ENCODE assay signal across 16 cellular contexts in genomic region chr10:97150616-97151015, GRCh38. TPM values are rescaled to one million over a fixed set of nuclear protein-coding genes. Genes with fewer than 3 reads are reported as not detected.
A peak's percentile ranks its signal among the peaks of the same experiment; 100 is the strongest.
DNase-seq lines count a peak whose midpoint lies in the region; FAIRE-seq and TF ChIP-seq lines count a peak whose summit lies in the region.
"Had no signal": no experiment of that assay in that cellular context is flagged by ENCODE, and none has a peak within 500 bp of the region (broad histone marks: within the 10 kb centered on the region; RNA-seq: fewer than 3 reads in every experiment).

No MANE protein-coding gene starts in this region.

- WGBS in H1 (ENCODE audit: extremely low coverage in 1 of 2, insufficient coverage in 1 of 2, insufficient read length in 1 of 2, insufficient replicate concordance in 2 of 2, low coverage in 1 of 2, low lambda C conversion rate in 2 of 2, missing lambda C conversion rate in 1 of 2), 2 experiments: 78% methylated on average over 8 of the region's 8 CpGs; no CpG with 5 or more reads in 1 of the 2 experiments

- H2BK15ac ChIP-seq in H1 (ENCODE audit: low read length): 0 out of 2 replicates have a peak overlapping the region, but pooled peaks have one; percentile 63

- H3K14ac ChIP-seq in H1 (ENCODE audit: insufficient read length): no peak overlapping the region

- TF ChIP-seq RAD21 in H1 (IDR thresholded peaks at IDR 0.05 in 1 of 2, conservative IDR thresholded peaks at IDR 0.05 in 1 of 2; ENCODE audit: low read depth in 2 of 2, low read length in 2 of 2): no peak

- no peak overlapping the region for H2BK20ac ChIP-seq in H1 (ENCODE audit: low read length)

- H3K23me2 ChIP-seq in H1 (ENCODE audit: low read depth, low read length): no peaks in the 10 kb centered on the region; the same call in 1 of the 2 replicates

- DNase-seq in cardiac muscle cell (ENCODE audit: low read depth in 1 of 2, low spot score in 1 of 2) (no peak), left ventricle myocardium inferior (no peak), H1 (ENCODE audit: low read depth in 1 of 2, low spot score in 2 of 2) (no peak), nephron progenitor cell (no peak), progenitor cell of endocrine pancreas (ENCODE audit: low spot score, unreplicated experiment) (no peak), hepatic stellate cell (ENCODE audit: low spot score) (no peak), T1000 (lab: John Stamatoyannopoulos, UW) (no peak)
- DNase-seq in activated naive CD4-positive, alpha-beta T cell treated with anti-CD3 and anti-CD28 coated beads, Interleukin-2, amount 10 ng/mL, durations not matched to agents 7 days and 5 days: no peak
- DNase-seq: 8988T; AML-193; Calu3; CD4-positive, alpha-beta T cell; DMS 273 treated with DMSO at 0.1 percent for 48 hours; GM23248; H7 had no signal

- TF ChIP-seq EP300 in H1 (IDR thresholded peaks at IDR 0.05; ENCODE audit: borderline replicate concordance in 1 of 2, low read depth in 2 of 2, low read length in 2 of 2): no peak

- H3K36me3 ChIP-seq in cardiac muscle cell (no peaks in the 10 kb centered on the region), left ventricle myocardium inferior (no peaks in the 10 kb centered on the region), H1 (ENCODE audit: control insufficient read depth in 2 of 4, insufficient read depth in 4 of 4, low read length in 3 of 4) (no peaks in the 10 kb centered on the region)
- H3K36me3 ChIP-seq: BLaER1 treated with 17β-estradiol and CSF1 and Interleukin-3, amounts not matched to agents 10 nM and 100 nM had no signal

- H3K4me3 ChIP-seq in cardiac muscle cell (no peak overlapping the region), left ventricle myocardium inferior (no peak overlapping the region), H1 (ENCODE audit: extremely low read depth in 1 of 4, insufficient read depth in 2 of 4, low read depth in 3 of 4, low read length in 4 of 4) (no peak overlapping the region)
- H3K4me3 ChIP-seq: BLaER1 treated with 17β-estradiol and CSF1 and Interleukin-3, amounts not matched to agents 10 nM and 100 nM; GM23248 had no signal

- no peak overlapping the region for H4K5ac ChIP-seq in H1 (ENCODE audit: insufficient read length, low read depth, low read length)

- FAIRE-seq in H1 (lab: Jason Lieb, UNC): no peak

- no peak overlapping the region for H2AK5ac ChIP-seq in H1 (ENCODE audit: low read depth, low read length)

- H3K27me3 ChIP-seq in cardiac muscle cell (peaks cover 15% of the 10 kb centered on the region), left ventricle myocardium inferior (ENCODE audit: low read depth) (peaks cover 63% of the 10 kb centered on the region), H1 (replicated peaks in 1 of 4; ENCODE audit: control insufficient read depth in 3 of 4, extremely low read depth in 1 of 4, insufficient read depth in 3 of 4, low read length in 3 of 4) (no peaks in the 10 kb centered on the region)
- H3K27me3 ChIP-seq: BLaER1 treated with 17β-estradiol and CSF1 and Interleukin-3, amounts not matched to agents 10 nM and 100 nM had no signal

- no peak overlapping the region for H3K4me2 ChIP-seq in H1 (ENCODE audit: insufficient read depth in 1 of 2, low read depth in 2 of 2, low read length in 2 of 2)

- peak overlapping the region; percentile 42 for H3K4me3 Mint-ChIP-seq in nephron progenitor cell
- H3K4me3 Mint-ChIP-seq in progenitor cell of endocrine pancreas (ENCODE audit: low read depth): no peak overlapping the region
- no peak overlapping the region for H3K4me3 Mint-ChIP-seq in activated naive CD4-positive, alpha-beta T cell treated with anti-CD3 and anti-CD28 coated beads, Interleukin-2, amount 10 ng/mL, durations not matched to agents 7 days and 5 days
- H3K4me3 Mint-ChIP-seq: CD4-positive, alpha-beta T cell had no signal

- H4K8ac ChIP-seq in H1 (ENCODE audit: extremely low read depth, insufficient read depth, low read length): no peak overlapping the region

- peaks cover 16% of the 10 kb centered on the region for H3K27me3 Mint-ChIP-seq in nephron progenitor cell (ENCODE audit: low read depth, poor library complexity)
- H3K27me3 Mint-ChIP-seq in progenitor cell of endocrine pancreas: no peaks in the 10 kb centered on the region
- H3K27me3 Mint-ChIP-seq in activated naive CD4-positive, alpha-beta T cell treated with anti-CD3 and anti-CD28 coated beads, Interleukin-2, amount 10 ng/mL, durations not matched to agents 7 days and 5 days: peaks cover 15% of the 10 kb centered on the region
- H3K27me3 Mint-ChIP-seq: CD4-positive, alpha-beta T cell had no signal

- H3K36me3 Mint-ChIP-seq in nephron progenitor cell (ENCODE audit: low read depth) (peaks cover 15% of the 10 kb centered on the region), progenitor cell of endocrine pancreas (ENCODE audit: insufficient read depth) (no peaks in the 10 kb centered on the region)
- no peaks in the 10 kb centered on the region for H3K36me3 Mint-ChIP-seq in activated naive CD4-positive, alpha-beta T cell treated with anti-CD3 and anti-CD28 coated beads, Interleukin-2, amount 10 ng/mL, durations not matched to agents 7 days and 5 days

- H4K20me1 ChIP-seq in H1 (replicated peaks in 1 of 2; ENCODE audit: control insufficient read depth in 1 of 2, insufficient read depth in 2 of 2, low read length in 2 of 2): no peaks in the 10 kb centered on the region
- H4K20me1 ChIP-seq: BLaER1 treated with 17β-estradiol and CSF1 and Interleukin-3, amounts not matched to agents 10 nM and 100 nM had no signal

- TF ChIP-seq POLR2A in H1 (IDR thresholded peaks at IDR 0.05; ENCODE audit: control extremely low read depth in 1 of 2, low read depth in 2 of 2, low read length in 2 of 2): no peak

- no peak overlapping the region for H3K9ac ChIP-seq in H1 (replicated peaks in 1 of 4; ENCODE audit: extremely low read depth in 1 of 4, low read depth in 3 of 4, low read length in 3 of 4)
- H3K9ac ChIP-seq: BLaER1 treated with 17β-estradiol and CSF1 and Interleukin-3, amounts not matched to agents 10 nM and 100 nM; GM23248 had no signal

- peak overlapping the region; percentile 50 for H3K27ac ChIP-seq in cardiac muscle cell
- no peak overlapping the region for H3K27ac ChIP-seq in left ventricle myocardium inferior (replicated peaks)
- H3K27ac ChIP-seq in H1 (ENCODE audit: low read depth, low read length): no peak overlapping the region
- H3K27ac ChIP-seq: BLaER1 treated with 17β-estradiol and CSF1 and Interleukin-3, amounts not matched to agents 10 nM and 100 nM; GM23248 had no signal

- POLR2A ChIA-PET in H1 (lab: Charles Lee; ENCODE audit: partially characterized antibody): interaction anchor here (1.0 kb wide), 1 partner anchor 13 kb away, joined by 3 read pairs; no protein-coding TSS in a partner anchor

- H3K4me1 Mint-ChIP-seq in nephron progenitor cell: peaks cover 80% of the 10 kb centered on the region
- H3K4me1 Mint-ChIP-seq in progenitor cell of endocrine pancreas (ENCODE audit: low read depth): peaks cover 15% of the 10 kb centered on the region
- no peaks in the 10 kb centered on the region for H3K4me1 Mint-ChIP-seq in activated naive CD4-positive, alpha-beta T cell treated with anti-CD3 and anti-CD28 coated beads, Interleukin-2, amount 10 ng/mL, durations not matched to agents 7 days and 5 days

- TF ChIP-seq CTCF in cardiac muscle cell (IDR thresholded peaks at IDR 0.05; ENCODE audit: low read depth, low read length) (no peak), left ventricle myocardium inferior (IDR thresholded peaks at IDR 0.05; ENCODE audit: borderline replicate concordance) (no peak), H1 (IDR thresholded peaks at IDR 0.05; ENCODE audit: control extremely low read depth in 1 of 3, insufficient read depth in 1 of 3, low read depth in 1 of 3, low read length in 3 of 3) (no peak), nephron progenitor cell (IDR thresholded peaks at IDR 0.05) (no peak), progenitor cell of endocrine pancreas (IDR thresholded peaks at IDR 0.05; ENCODE audit: unreplicated experiment) (no peak)

- no peak overlapping the region for H3K56ac ChIP-seq in H1 (replicated peaks; ENCODE audit: insufficient read length, low read depth, low read length)

- H2BK12ac ChIP-seq in H1 (ENCODE audit: low read depth, low read length): no peak overlapping the region

- H3K4me1 ChIP-seq in cardiac muscle cell (ENCODE audit: low read depth) (peaks cover 23% of the 10 kb centered on the region), left ventricle myocardium inferior (no peaks in the 10 kb centered on the region), H1 (replicated peaks in 1 of 4; ENCODE audit: control insufficient read depth in 3 of 4, insufficient read depth in 4 of 4, low read length in 3 of 4) (peaks cover 0 to 3% (median 0%) of the 10 kb centered on the region in 4 experiments; a peak in 1 of 7 replicates)

- intact Hi-C loops in left ventricle myocardium inferior (cut with micrococcal nuclease): no loop called here

- H3K27ac Mint-ChIP-seq in nephron progenitor cell: peak overlapping the region; percentile 98
- peak overlapping the region; percentile 3 for H3K27ac Mint-ChIP-seq in progenitor cell of endocrine pancreas
- no peak overlapping the region for H3K27ac Mint-ChIP-seq in activated naive CD4-positive, alpha-beta T cell treated with anti-CD3 and anti-CD28 coated beads, Interleukin-2, amount 10 ng/mL, durations not matched to agents 7 days and 5 days
- H3K27ac Mint-ChIP-seq: CD4-positive, alpha-beta T cell had no signal

- no peak overlapping the region for H2BK5ac ChIP-seq in H1 (ENCODE audit: low read depth, low read length)

- H3K4ac ChIP-seq in H1 (replicated peaks; ENCODE audit: insufficient read length, low read depth, low read length): no peak overlapping the region

- H3K79me1 ChIP-seq in H1 (ENCODE audit: low read depth, low read length): no peaks in the 10 kb centered on the region; the same call in 1 of the 2 replicates

- no peak overlapping the region for H3K23ac ChIP-seq in H1 (ENCODE audit: insufficient read length)

- no peaks in the 10 kb centered on the region for H3K79me2 ChIP-seq in H1 (ENCODE audit: control insufficient read depth in 1 of 2, insufficient read depth in 2 of 2, low read length in 2 of 2)

- no peak overlapping the region for H2AFZ ChIP-seq in H1 (ENCODE audit: low read length)
- H2AFZ ChIP-seq: GM23248 had no signal

- H4K91ac ChIP-seq in H1 (replicated peaks; ENCODE audit: insufficient read length, low read length): no peak overlapping the region

- CTCF ChIA-PET in H1 (lab: Charles Lee; ENCODE audit: partially characterized antibody): interaction anchor here (0.8 to 5.6 kb wide), 9 partner anchors 13 to 113 kb away, joined by 3 to 52 read pairs (median 3); no protein-coding TSS in a partner anchor
- CTCF ChIA-PET in activated naive CD4-positive, alpha-beta T cell treated with anti-CD3 and anti-CD28 coated beads, Interleukin-2, amount 10 ng/mL, durations not matched to agents 7 days and 5 days (lab: Charles Lee): no interaction called here

- H3K9me3 ChIP-seq in cardiac muscle cell (ENCODE audit: low read depth): no peaks in the 10 kb centered on the region
- H3K9me3 ChIP-seq in left ventricle myocardium inferior (replicated peaks): no peaks in the 10 kb centered on the region
- no peaks in the 10 kb centered on the region for H3K9me3 ChIP-seq in H1 (ENCODE audit: insufficient read depth in 2 of 2, low read depth in 1 of 2, low read length in 1 of 2)
- H3K9me3 ChIP-seq: BLaER1 treated with 17β-estradiol and CSF1 and Interleukin-3, amounts not matched to agents 10 nM and 100 nM had no signal

- H3K9me3 Mint-ChIP-seq in nephron progenitor cell: no peaks in the 10 kb centered on the region
- H3K9me3 Mint-ChIP-seq in progenitor cell of endocrine pancreas (ENCODE audit: low read depth): no peaks in the 10 kb centered on the region
- H3K9me3 Mint-ChIP-seq in activated naive CD4-positive, alpha-beta T cell treated with anti-CD3 and anti-CD28 coated beads, Interleukin-2, amount 10 ng/mL, durations not matched to agents 7 days and 5 days: no peaks in the 10 kb centered on the region
- H3K9me3 Mint-ChIP-seq: CD4-positive, alpha-beta T cell had no signal

- no peak overlapping the region for H2BK120ac ChIP-seq in H1 (replicated peaks; ENCODE audit: low read depth, low read length)

- H3K18ac ChIP-seq in H1 (ENCODE audit: extremely low read depth, low read length): no peak overlapping the region

RNA-seq across cellular contexts. Expression of gene SLIT1, which starts 35.1 kb away (rescaled TPM):
- total RNA-seq in cardiac muscle cell: 2.4 and 11.0 TPM in 2 replicates
- 3.3 and 5.6 TPM in 2 replicates for polyA plus RNA-seq in cardiac muscle cell
- 0.08 TPM for total RNA-seq in left ventricle myocardium inferior
- 0.88 and 1.2 TPM in 2 replicates for total RNA-seq in H1 (2021; fragmentation: NEBNext Ultra II Directional; extraction: Animal tissue kit (Norgen Biotek cat#: 25700))
- polyA plus RNA-seq in H1 (2011; rRNA removed): 0.70 and 1.1 TPM in 2 replicates
- 0.79 TPM for polyA plus RNA-seq in H1 (2011; cell fraction: cytosol; rRNA removed)
- 3.4 TPM for polyA plus RNA-seq in H1 (2011; cell fraction: nucleus; rRNA removed)
- 0.50 to 0.74 TPM (median 0.57 TPM) in 4 replicates for polyA plus RNA-seq in H1 (2012, experiment 1 of 2)
- polyA plus RNA-seq in H1 (2012, experiment 2 of 2): 0.26 TPM
- polyA plus RNA-seq in H1 (2013, experiment 1 of 2): 0.53 TPM
- 0.39 TPM for polyA plus RNA-seq in H1 (2013, experiment 2 of 2)
- polyA minus RNA-seq in H1 (2011; rRNA and poly(A)+ RNA removed): 0.78 and 1.0 TPM in 2 replicates
- 0.44 TPM for polyA minus RNA-seq in H1 (2011; cell fraction: cytosol; rRNA and poly(A)+ RNA removed)
- polyA minus RNA-seq in H1 (2011; cell fraction: nucleus; rRNA and poly(A)+ RNA removed): 2.9 TPM
- 23.8 and 25.5 TPM in 2 replicates for total RNA-seq in progenitor cell of endocrine pancreas
- total RNA-seq: Calu3, GM23248 had no signal
- polyA plus RNA-seq: GM23248 had no signal
